8 cellular contexts compared by ENCODE assay signal in the genomic region with DNA sequence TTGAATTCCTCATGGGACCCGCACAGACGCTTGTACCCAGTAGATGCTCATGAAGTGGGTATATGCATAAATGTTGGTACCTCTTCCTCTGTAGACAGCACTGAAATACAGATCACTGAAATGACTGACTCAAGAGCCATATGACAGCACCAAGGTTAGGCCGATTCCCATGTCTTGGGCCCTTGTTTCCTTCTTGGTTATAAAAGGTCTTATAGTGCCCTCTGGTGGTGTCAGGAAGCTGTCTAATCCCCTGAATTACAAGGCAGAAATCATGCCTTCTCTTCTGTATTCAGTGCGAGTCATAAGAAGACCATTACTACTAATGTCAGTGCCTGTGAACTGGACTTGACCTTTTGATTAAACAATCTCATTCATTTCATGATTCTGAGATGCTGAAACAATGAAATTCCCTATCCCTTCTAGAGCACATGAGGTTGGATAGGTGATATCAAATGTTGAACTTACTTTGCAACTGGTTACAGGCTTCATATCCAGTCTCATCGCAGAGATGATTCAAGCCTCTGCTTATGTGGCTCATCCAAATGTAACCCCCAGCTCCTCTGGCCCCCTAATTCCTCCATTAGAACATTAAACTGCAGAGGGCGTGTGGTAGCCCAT. TPM values are rescaled to one million over a fixed set of nuclear protein-coding genes. Genes with fewer than 3 reads are reported as not detected.
DNase-seq lines count a peak whose midpoint lies in the region; ATAC-seq and TF ChIP-seq lines count a peak whose summit lies in the region.

No MANE protein-coding gene starts in this region.

- ATAC-seq in GM18909 (IDR thresholded peaks at IDR 0.05; ENCODE audit: poor library complexity, unreplicated experiment) (peak; percentile 38), left cardiac atrium (peak; percentile 83 to 84), GM21526 (IDR thresholded peaks at IDR 0.05; ENCODE audit: low FRiP score, unreplicated experiment) (no peak)

- POLR2A ChIA-PET in BJ (lab: Charles Lee) = no interaction called here

- intact Hi-C loops in left cardiac atrium (cut with DNase I) = loop anchor here (2.0 to 10.0 kb wide), 4 partner anchors 163 to 298 kb away; no protein-coding TSS in a partner anchor

- no peaks in the 10 kb centered on the region for H3K27me3 ChIP-seq in BJ (ENCODE audit: control insufficient read depth, insufficient read depth, low read length)

- no peak overlapping the region for H3K4me3 ChIP-seq in BJ (ENCODE audit: low read depth, low read length)

- DNase-seq in BJ (ENCODE audit: low read depth) = no peak
- peak; percentile 81 for DNase-seq in LoVo (ENCODE audit: low spot score)
- DNase-seq in RPMI7951 (ENCODE audit: low read depth) = peak; percentile 67
- DNase-seq in amniotic epithelial cell (ENCODE audit: low read depth) = peak; percentile 85
- peak; percentile 34 for DNase-seq in left cardiac atrium
- peak; percentile 66 for DNase-seq in retina

- CTCF ChIA-PET in BJ (lab: Yijun Ruan, JAX) = interaction anchor here (0.7 to 4.0 kb wide), 16 partner anchors 8 to 302 kb away, joined by 3 to 75 read pairs (median 9); no protein-coding TSS in a partner anchor

- peaks cover 9% of the 10 kb centered on the region; the same call in 1 of the 2 replicates for H3K36me3 ChIP-seq in BJ (ENCODE audit: control insufficient read depth, insufficient read depth, low read length)

- TF ChIP-seq CTCF in BJ (IDR thresholded peaks at IDR 0.05; ENCODE audit: insufficient read depth, low read depth, low read length) = peak; percentile 67

RNA-seq across cellular contexts. Expression of gene SPATA13, which starts 59.7 kb away (rescaled TPM):
- 3.0 and 3.6 TPM in 2 replicates for polyA plus RNA-seq in BJ (2011; rRNA removed)
- 7.0 and 7.9 TPM in 2 replicates for polyA minus RNA-seq in BJ (2011; rRNA and poly(A)+ RNA removed)
- total RNA-seq in RPMI7951 (2014; rRNA removed; shearing (Covaris generic)) = 4.5 and 4.6 TPM in 2 replicates
- total RNA-seq in left cardiac atrium = 10 to 100 TPM in 1 of 2 donors, 1 to 10 TPM in 1; 9.0 to 11.2 TPM
